In genomic region chr1:18166341-18166740, GRCh38 we compare ENCODE assay signal across 1 cellular context.
TF ChIP-seq lines count a peak whose summit lies in the region.

No MANE protein-coding gene starts in this region.

TF ChIP-seq in H1, 55 proteins besides CTCF, POLR2A, EP300 and RAD21 (continued from another document):
- TF ChIP-seq CTBP2 (IDR thresholded peaks at IDR 0.05; ENCODE audit: borderline replicate concordance, insufficient read depth, insufficient read length, low read length) (no peak), CHD2 (IDR thresholded peaks at IDR 0.05; ENCODE audit: low read length) (no peak), CHD7 (IDR thresholded peaks at IDR 0.05; ENCODE audit: insufficient replicate concordance, low read length) (no peak), CEBPB (IDR thresholded peaks at IDR 0.05; ENCODE audit: low read depth, low read length) (no peak), YY1 (IDR thresholded peaks at IDR 0.05; ENCODE audit: low read depth, low read length) (no peak), FOSL1 (IDR thresholded peaks at IDR 0.05; ENCODE audit: insufficient read depth, low read depth, low read length) (no peak), EGR1 (IDR thresholded peaks at IDR 0.05; ENCODE audit: borderline replicate concordance, low read depth, low read length) (no peak), TAF1 (IDR thresholded peaks at IDR 0.05; ENCODE audit: low read depth, low read length) (no peak), SIN3A (conservative IDR thresholded peaks at IDR 0.05 in 1 of 2, IDR thresholded peaks at IDR 0.05 in 1 of 2; ENCODE audit: low read depth in 1 of 2, low read length in 2 of 2) (no peak)
- TF ChIP-seq, protein P1, sequence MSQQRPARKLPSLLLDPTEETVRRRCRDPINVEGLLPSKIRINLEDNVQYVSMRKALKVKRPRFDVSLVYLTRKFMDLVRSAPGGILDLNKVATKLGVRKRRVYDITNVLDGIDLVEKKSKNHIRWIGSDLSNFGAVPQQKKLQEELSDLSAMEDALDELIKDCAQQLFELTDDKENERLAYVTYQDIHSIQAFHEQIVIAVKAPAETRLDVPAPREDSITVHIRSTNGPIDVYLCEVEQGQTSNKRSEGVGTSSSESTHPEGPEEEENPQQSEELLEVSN (IDR thresholded peaks at IDR 0.05) = no peak
